In genomic region chr7:43729214-43729923, GRCh38 we compare ENCODE assay signal across 8 cellular contexts. TPM values are rescaled to one million over a fixed set of nuclear protein-coding genes. Genes with fewer than 3 reads are reported as not detected.
DNase-seq lines count a peak whose midpoint lies in the region; ATAC-seq and TF ChIP-seq lines count a peak whose summit lies in the region.

COA1 (minus strand) TSS chr7:43729523; CDS start chr7:43648614, 80,909 bp downstream.

- DNase-seq in NCI-H1417 treated with DMSO at 0.1 percent for 48 hours (lab: John Stamatoyannopoulos, UW), result peak; percentile 65
- DNase-seq in SW480 (ENCODE audit: low spot score), result peak; percentile 98
- DNase-seq in activated naive CD8-positive, alpha-beta T cell treated with anti-CD3 and anti-CD28 coated beads, Interleukin-2, amount 50 U/mL, for 24 hours, result peak; percentile 83
- peak; percentile 92 to 95 for DNase-seq in cardiac muscle cell (ENCODE audit: low read depth in 1 of 2, low spot score in 1 of 2)
- peak; percentile 82 to 90 for DNase-seq in tibial artery

- no peaks in the 10 kb centered on the region for H3K27me3 ChIP-seq in cardiac muscle cell
- H3K27me3 ChIP-seq in parathyroid adenoma (ENCODE audit: control insufficient read depth, insufficient read depth, low read length), result no peaks in the 10 kb centered on the region
- no peaks in the 10 kb centered on the region for H3K27me3 ChIP-seq in tibial artery

- intact Hi-C loops in tibial artery (cut with DNase I; ENCODE audit: low total_unique reads), result loop anchor here (5.0 kb wide), 1 partner anchor 108 kb away; no protein-coding TSS in a partner anchor

- H3K79me2 ChIP-seq in parathyroid adenoma, result peaks cover 4% of the 10 kb centered on the region

- H2AFZ ChIP-seq in parathyroid adenoma, result peak within 1 kb of the TSS; percentile 96

- peak within 1 kb of the TSS; percentile 94 for H3K27ac ChIP-seq in cardiac muscle cell
- H3K27ac ChIP-seq in parathyroid adenoma, result peak within 1 kb of the TSS; percentile 71
- peak within 1 kb of the TSS; percentile 72 to 78 for H3K27ac ChIP-seq in tibial artery

- H3K4me1 ChIP-seq in cardiac muscle cell (ENCODE audit: low read depth) (peaks cover 14% of the 10 kb centered on the region), parathyroid adenoma (no peaks in the 10 kb centered on the region), tibial artery (peaks cover 0 to 20% (median 7%) of the 10 kb centered on the region in 4 donors)

- H3K27ac Mint-ChIP-seq in activated naive CD8-positive, alpha-beta T cell treated with anti-CD3 and anti-CD28 coated beads, Interleukin-2, amount 50 U/mL, for 24 hours, result peak within 1 kb of the TSS; percentile 78

- H3K27me3 Mint-ChIP-seq in activated naive CD8-positive, alpha-beta T cell treated with anti-CD3 and anti-CD28 coated beads, Interleukin-2, amount 50 U/mL, for 24 hours, result no peaks in the 10 kb centered on the region

- peak within 1 kb of the TSS; percentile 23 for H3K9ac ChIP-seq in parathyroid adenoma

- no peaks in the 10 kb centered on the region for H3K9me3 Mint-ChIP-seq in activated naive CD8-positive, alpha-beta T cell treated with anti-CD3 and anti-CD28 coated beads, Interleukin-2, amount 50 U/mL, for 24 hours

- H3K4me3 Mint-ChIP-seq in activated naive CD8-positive, alpha-beta T cell treated with anti-CD3 and anti-CD28 coated beads, Interleukin-2, amount 50 U/mL, for 24 hours, result peak within 1 kb of the TSS; percentile 92

- H3K36me3 ChIP-seq in cardiac muscle cell, result no peaks in the 10 kb centered on the region
- no peaks in the 10 kb centered on the region for H3K36me3 ChIP-seq in parathyroid adenoma (ENCODE audit: control insufficient read depth, insufficient read depth, low read length)
- no peaks in the 10 kb centered on the region for H3K36me3 ChIP-seq in tibial artery

- H3K4me1 Mint-ChIP-seq in activated naive CD8-positive, alpha-beta T cell treated with anti-CD3 and anti-CD28 coated beads, Interleukin-2, amount 50 U/mL, for 24 hours, result peaks cover 39% of the 10 kb centered on the region

- no peaks in the 10 kb centered on the region for H3K9me3 ChIP-seq in cardiac muscle cell (ENCODE audit: low read depth)
- no peaks in the 10 kb centered on the region for H3K9me3 ChIP-seq in parathyroid adenoma (ENCODE audit: control insufficient read depth, low read length)
- no peaks in the 10 kb centered on the region for H3K9me3 ChIP-seq in tibial artery

- peak within 1 kb of the TSS; percentile 84 for H3K4me2 ChIP-seq in parathyroid adenoma (ENCODE audit: low read length)

- ATAC-seq in HG02763 (IDR thresholded peaks at IDR 0.05; ENCODE audit: unreplicated experiment), result peak; percentile 87
- ATAC-seq in activated naive CD8-positive, alpha-beta T cell treated with anti-CD3 and anti-CD28 coated beads, Interleukin-2, amount 50 U/mL, for 24 hours, result peak; percentile 98

- H3K4me3 ChIP-seq in cardiac muscle cell (peak within 1 kb of the TSS; percentile 65), parathyroid adenoma (ENCODE audit: low read depth, low read length) (peak within 1 kb of the TSS; percentile 80), tibial artery (peak within 1 kb of the TSS; percentile 68 to 71)

- TF ChIP-seq CTCF in GM12874 (IDR thresholded peaks at IDR 0.05; ENCODE audit: insufficient read depth, low read depth, low read length) (peak; percentile 31; the same call in 1 of the 2 replicates), cardiac muscle cell (IDR thresholded peaks at IDR 0.05; ENCODE audit: low read depth, low read length) (peak; percentile 13), parathyroid adenoma (IDR thresholded peaks at IDR 0.05) (peak; percentile 23), tibial artery (IDR thresholded peaks at IDR 0.05) (no peak)

- H3K36me3 Mint-ChIP-seq in activated naive CD8-positive, alpha-beta T cell treated with anti-CD3 and anti-CD28 coated beads, Interleukin-2, amount 50 U/mL, for 24 hours (ENCODE audit: low read depth), result peaks cover 16% of the 10 kb centered on the region

RNA-seq across cellular contexts. Expression of gene COA1, which starts in this region (rescaled TPM):
- 152 and 159 TPM in 2 replicates for total RNA-seq in cardiac muscle cell
- 220 and 255 TPM in 2 replicates for polyA plus RNA-seq in cardiac muscle cell

Comparison
In these comparisons a context has a peak if more than half of its experiments do, and no peak if none do; other contexts are left out.
1. Peak in every context shown above with its lines: DNase-seq, ATAC-seq, H3K4me3 ChIP-seq and H3K27ac ChIP-seq.
2. CTCF ChIP-seq: peak in GM12874 (single experiment), cardiac muscle cell (single experiment) and parathyroid adenoma (single experiment); none in tibial artery (0 of 2).